In genomic region chr2:180520816-180521595, GRCh38 we compare ENCODE assay signal across 16 cellular contexts.
A peak's percentile ranks its signal among the peaks of the same experiment; 100 is the strongest.
DNase-seq lines count a peak whose midpoint lies in the region; ATAC-seq and TF ChIP-seq lines count a peak whose summit lies in the region.
"Had no signal": no experiment of that assay in that cellular context is flagged by ENCODE, and none has a peak within 500 bp of the region (broad histone marks: within the 10 kb centered on the region; RNA-seq: fewer than 3 reads in every experiment).

No MANE protein-coding gene starts in this region.

- H3K9me3 ChIP-seq in left lung, result no peaks in the 10 kb centered on the region
- H3K9me3 ChIP-seq: heart left ventricle, right lobe of liver had no signal

- H2AK5ac ChIP-seq in mesendoderm (ENCODE audit: low read length), result no peak overlapping the region

- ATAC-seq in left lung, result peak; percentile 73
- ATAC-seq: heart left ventricle had no signal

- H3K79me2 ChIP-seq in mesendoderm (ENCODE audit: control insufficient read depth, insufficient read depth, low read length), result no peaks in the 10 kb centered on the region

- no peak overlapping the region for H3K4ac ChIP-seq in mesendoderm (ENCODE audit: low read depth, low read length)

- intact Hi-C loops in left lung (cut with DNase I), result no loop called here

- no peak overlapping the region for H3K4me3 ChIP-seq in left lung
- H3K4me3 ChIP-seq in mesendoderm (ENCODE audit: low read length), result no peak overlapping the region
- H3K4me3 ChIP-seq: heart left ventricle, right lobe of liver had no signal

- H3K18ac ChIP-seq in mesendoderm (ENCODE audit: low read length), result no peak overlapping the region

- no peak overlapping the region for H3K4me2 ChIP-seq in mesendoderm (ENCODE audit: low read length)
- H3K4me2 ChIP-seq: KMS-11 had no signal

- H2BK5ac ChIP-seq in mesendoderm (ENCODE audit: low read length), result no peak overlapping the region

- no peak overlapping the region for H2BK15ac ChIP-seq in mesendoderm (replicated peaks; ENCODE audit: low read depth)

- H3K27me3 ChIP-seq in left lung (no peaks in the 10 kb centered on the region), mesendoderm (ENCODE audit: insufficient read depth, low read length, poor library complexity) (no peaks in the 10 kb centered on the region)
- H3K27me3 ChIP-seq: heart left ventricle, right lobe of liver had no signal

- H2BK120ac ChIP-seq in mesendoderm (ENCODE audit: low read depth, low read length), result no peak overlapping the region

- no peaks in the 10 kb centered on the region for H3K79me1 ChIP-seq in mesendoderm (ENCODE audit: low read length)

- H4K5ac ChIP-seq in mesendoderm (ENCODE audit: low read length), result no peak overlapping the region

- no peaks in the 10 kb centered on the region for H3K4me1 ChIP-seq in left lung
- H3K4me1 ChIP-seq in mesendoderm (ENCODE audit: control insufficient read depth, low read depth, low read length), result peaks cover 4% of the 10 kb centered on the region
- H3K4me1 ChIP-seq: right lobe of liver had no signal

- no CpG with 5 or more reads among the region's 5 CpGs for WGBS in mesendoderm (ENCODE audit: extremely low coverage, insufficient coverage, low lambda C conversion rate)

- no peak overlapping the region for H4K8ac ChIP-seq in mesendoderm (ENCODE audit: low read depth, low read length)

- no peak overlapping the region for H3K56ac ChIP-seq in mesendoderm (ENCODE audit: low read length)

- no peak overlapping the region for H3K23ac ChIP-seq in mesendoderm (ENCODE audit: low read length)

- H3K27ac ChIP-seq in left lung, result no peak overlapping the region
- H3K27ac ChIP-seq in mesendoderm (ENCODE audit: low read depth, low read length), result no peak overlapping the region
- H3K27ac ChIP-seq: heart left ventricle, KMS-11, right lobe of liver had no signal

- H3K36me3 ChIP-seq in left lung (no peaks in the 10 kb centered on the region), mesendoderm (ENCODE audit: control insufficient read depth, insufficient read depth, low read length) (no peaks in the 10 kb centered on the region)
- H3K36me3 ChIP-seq: heart left ventricle, right lobe of liver had no signal

- no peak for TF ChIP-seq CTCF in left lung (IDR thresholded peaks at IDR 0.05)

- peak; percentile 33 for DNase-seq in DMS153 treated with DMSO at 0.1 percent for 48 hours (lab: John Stamatoyannopoulos, UW; ENCODE audit: unreplicated experiment)
- DNase-seq in LoVo (ENCODE audit: low spot score), result peak; percentile 22
- DNase-seq in astrocyte of the hippocampus (ENCODE audit: low read depth, low spot score), result peak; percentile 23
- DNase-seq in left lung, result no peak
- no peak for DNase-seq in NCI-H187 treated with DMSO at 0.1 percent for 48 hours (lab: John Stamatoyannopoulos, UW)
- DNase-seq in mesendoderm, result no peak
- no peak for DNase-seq in GDM1 (lab: John Stamatoyannopoulos, UW)
- DNase-seq in NK-92 treated with Interleukin-12 subunit alpha and Interleukin-12 subunit beta, amount 100 ng/mL, for 24 hours (lab: John Stamatoyannopoulos, UW), result no peak
- DNase-seq: activated CD4-positive, alpha-beta T cell treated with anti-CD3 and anti-CD28 coated beads for 48 hours; C1 segment of cervical spinal cord; effector CD8-positive, alpha-beta T cell; heart left ventricle; NCI-H2029 treated with DMSO at 0.1 percent for 48 hours; stimulated activated naive CD4-positive, alpha-beta T cell had no signal

- no peak overlapping the region for H3K9ac ChIP-seq in mesendoderm (ENCODE audit: low read length)
- H3K9ac ChIP-seq: KMS-11 had no signal

Comparison
In these comparisons a context has a peak if more than half of its experiments do, and no peak if none do; other contexts are left out.
1. DNase-seq: peak in DMS153 treated with DMSO at 0.1 percent for 48 hours (single experiment), LoVo (single experiment) and astrocyte of the hippocampus (single experiment); none in left lung (0 of 2), NCI-H187 treated with DMSO at 0.1 percent for 48 hours (single experiment), mesendoderm (single experiment), GDM1 (single experiment) and NK-92 treated with Interleukin-12 subunit alpha and Interleukin-12 subunit beta, amount 100 ng/mL, for 24 hours (single experiment).